Comparison of ENCODE assay signal across 1 cellular context in genomic region chr5:77491783-77492652, GRCh38.
TF ChIP-seq lines count a peak whose summit lies in the region.

WDR41 (minus strand) TSS chr5:77492316; CDS start chr5:77492220, 96 bp downstream.

TF ChIP-seq in H1, 55 proteins besides CTCF, POLR2A, EP300 and RAD21:
- TF ChIP-seq CBX5 (IDR thresholded peaks at IDR 0.05; ENCODE audit: low read depth, low read length) (no peak), SIX5 (IDR thresholded peaks at IDR 0.05; ENCODE audit: low read depth, low read length) (no peak), RBBP5 (IDR thresholded peaks at IDR 0.05; ENCODE audit: borderline replicate concordance, low read depth, low read length) (peak; percentile 95), CBX8 (IDR thresholded peaks at IDR 0.05; ENCODE audit: borderline replicate concordance, low read depth, low read length) (no peak), BCL11A (IDR thresholded peaks at IDR 0.05; ENCODE audit: low read depth in 2 of 2, low read length in 2 of 2) (no peak), RFX5 (IDR thresholded peaks at IDR 0.05; ENCODE audit: borderline replicate concordance, low read depth, low read length) (no peak), ZNF274 (IDR thresholded peaks at IDR 0.05; ENCODE audit: borderline replicate concordance, extremely low read depth, low read length) (no peak), HDAC2 (IDR thresholded peaks at IDR 0.05; ENCODE audit: borderline replicate concordance in 1 of 2, low read depth in 2 of 2, low read length in 2 of 2) (no peak; a peak in 1 of 4 replicates), SP4 (IDR thresholded peaks at IDR 0.05; ENCODE audit: low read length) (no peak), SUZ12 (IDR thresholded peaks at IDR 0.05; ENCODE audit: low read length) (no peak), ASH2L (IDR thresholded peaks at IDR 0.05; ENCODE audit: low read length) (peak; percentile 73), CHD2 (IDR thresholded peaks at IDR 0.05; ENCODE audit: low read length) (no peak), SP1 (IDR thresholded peaks at IDR 0.05; ENCODE audit: low read depth, low read length) (peak; percentile 35; the same call in 1 of the 2 replicates), CHD1 (IDR thresholded peaks at IDR 0.05; ENCODE audit: low read depth, low read length) (no peak), CHD7 (IDR thresholded peaks at IDR 0.05; ENCODE audit: insufficient replicate concordance, low read length) (no peak), SRF (IDR thresholded peaks at IDR 0.05; ENCODE audit: low read depth, low read length) (peak; percentile 10; the same call in 1 of the 2 replicates), TAF1 (IDR thresholded peaks at IDR 0.05; ENCODE audit: low read depth, low read length) (peak; percentile 84), FOSL1 (IDR thresholded peaks at IDR 0.05; ENCODE audit: insufficient read depth, low read depth, low read length) (no peak), EGR1 (IDR thresholded peaks at IDR 0.05; ENCODE audit: borderline replicate concordance, low read depth, low read length) (peak; percentile 89; the same call in 1 of the 2 replicates), HDAC6 (IDR thresholded peaks at IDR 0.05; ENCODE audit: low read depth, low read length) (no peak), KDM4A (IDR thresholded peaks at IDR 0.05; ENCODE audit: low read depth, low read length, severe bottlenecking) (peak; percentile 97), CEBPB (IDR thresholded peaks at IDR 0.05; ENCODE audit: low read depth, low read length) (no peak), TAF7 (optimal IDR thresholded peaks at IDR 0.05; ENCODE audit: borderline replicate concordance, low read depth, low read length) (peak; percentile 83), JUND (IDR thresholded peaks at IDR 0.05; ENCODE audit: low read length) (no peak), SIN3A (conservative IDR thresholded peaks at IDR 0.05 in 1 of 2, IDR thresholded peaks at IDR 0.05 in 1 of 2; ENCODE audit: low read depth in 1 of 2, low read length in 2 of 2) (0 out of 4 replicates have a peak, but pooled peaks have one; percentile 9 to 30), TEAD4 (IDR thresholded peaks at IDR 0.05; ENCODE audit: low read depth, low read length) (no peak), NANOG (IDR thresholded peaks at IDR 0.05; ENCODE audit: insufficient read depth, low read depth, low read length, poor library complexity, severe bottlenecking) (peak; percentile 20), KDM5A (IDR thresholded peaks at IDR 0.05; ENCODE audit: low read length) (no peak), GABPA (IDR thresholded peaks at IDR 0.05; ENCODE audit: borderline replicate concordance, insufficient read depth, low read length) (0 out of 2 replicates have a peak, but pooled peaks have one; percentile 33), BRCA1 (IDR thresholded peaks at IDR 0.05; ENCODE audit: low read depth, low read length) (no peak), ATF2 (IDR thresholded peaks at IDR 0.05; ENCODE audit: low read length) (no peak), MAFK (IDR thresholded peaks at IDR 0.05; ENCODE audit: low read depth, low read length) (no peak), EZH2 (IDR thresholded peaks at IDR 0.05; ENCODE audit: low read depth, low read length, severe bottlenecking) (no peak), TBP (IDR thresholded peaks at IDR 0.05; ENCODE audit: low read depth, low read length) (peak; percentile 71; the same call in 1 of the 2 replicates), POU5F1 (IDR thresholded peaks at IDR 0.05; ENCODE audit: low read depth, low read length) (no peak), SAP30 (IDR thresholded peaks at IDR 0.05; ENCODE audit: insufficient read depth, insufficient replicate concordance, low read length) (no peak), NRF1 (IDR thresholded peaks at IDR 0.05; ENCODE audit: low read depth, low read length) (peak; percentile 14; the same call in 1 of the 2 replicates), RXRA (IDR thresholded peaks at IDR 0.05; ENCODE audit: insufficient read depth, low read depth, low read length) (no peak), PHF8 (conservative IDR thresholded peaks at IDR 0.05; ENCODE audit: low read depth, low read length) (peak; percentile 91), SP2 (IDR thresholded peaks at IDR 0.05; ENCODE audit: low read length) (no peak), YY1 (IDR thresholded peaks at IDR 0.05; ENCODE audit: low read depth, low read length) (no peak), MAX (IDR thresholded peaks at IDR 0.05) (peak; percentile 73), BACH1 (IDR thresholded peaks at IDR 0.05; ENCODE audit: low read length) (peak; percentile 18; the same call in 1 of the 2 replicates), RNF2 (IDR thresholded peaks at IDR 0.05; ENCODE audit: borderline replicate concordance, low read depth, low read length, missing control alignments, poor library complexity, severe bottlenecking) (no peak), POLR2AphosphoS5 (IDR thresholded peaks at IDR 0.05; ENCODE audit: low read depth, low read length) (peak; percentile 70; the same call in 1 of the 2 replicates), GTF2F1 (IDR thresholded peaks at IDR 0.05; ENCODE audit: borderline replicate concordance, low read depth, low read length) (no peak), CTBP2 (IDR thresholded peaks at IDR 0.05; ENCODE audit: borderline replicate concordance, insufficient read depth, insufficient read length, low read length) (no peak), TCF12 (IDR thresholded peaks at IDR 0.05; ENCODE audit: low read depth, low read length) (no peak), ATF3 (IDR thresholded peaks at IDR 0.05; ENCODE audit: insufficient read depth, low read depth, low read length) (no peak), JUN (IDR thresholded peaks at IDR 0.05; ENCODE audit: low read depth, low read length) (0 out of 2 replicates have a peak, but pooled peaks have one; percentile 20), KDM1A (IDR thresholded peaks at IDR 0.05; ENCODE audit: borderline replicate concordance, low read length) (no peak), CREB1 (IDR thresholded peaks at IDR 0.05) (no peak), SIRT6 (IDR thresholded peaks at IDR 0.05; ENCODE audit: low read length) (no peak)
- TF ChIP-seq, protein P1, sequence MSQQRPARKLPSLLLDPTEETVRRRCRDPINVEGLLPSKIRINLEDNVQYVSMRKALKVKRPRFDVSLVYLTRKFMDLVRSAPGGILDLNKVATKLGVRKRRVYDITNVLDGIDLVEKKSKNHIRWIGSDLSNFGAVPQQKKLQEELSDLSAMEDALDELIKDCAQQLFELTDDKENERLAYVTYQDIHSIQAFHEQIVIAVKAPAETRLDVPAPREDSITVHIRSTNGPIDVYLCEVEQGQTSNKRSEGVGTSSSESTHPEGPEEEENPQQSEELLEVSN (IDR thresholded peaks at IDR 0.05) = peak; percentile 71; the same call in 1 of the 2 replicates
- TF ChIP-seq, protein P2, sequence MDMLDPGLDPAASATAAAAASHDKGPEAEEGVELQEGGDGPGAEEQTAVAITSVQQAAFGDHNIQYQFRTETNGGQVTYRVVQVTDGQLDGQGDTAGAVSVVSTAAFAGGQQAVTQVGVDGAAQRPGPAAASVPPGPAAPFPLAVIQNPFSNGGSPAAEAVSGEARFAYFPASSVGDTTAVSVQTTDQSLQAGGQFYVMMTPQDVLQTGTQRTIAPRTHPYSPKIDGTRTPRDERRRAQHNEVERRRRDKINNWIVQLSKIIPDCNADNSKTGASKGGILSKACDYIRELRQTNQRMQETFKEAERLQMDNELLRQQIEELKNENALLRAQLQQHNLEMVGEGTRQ (IDR thresholded peaks at IDR 0.05; ENCODE audit: low read length) = no peak
